In the genomic region with DNA sequence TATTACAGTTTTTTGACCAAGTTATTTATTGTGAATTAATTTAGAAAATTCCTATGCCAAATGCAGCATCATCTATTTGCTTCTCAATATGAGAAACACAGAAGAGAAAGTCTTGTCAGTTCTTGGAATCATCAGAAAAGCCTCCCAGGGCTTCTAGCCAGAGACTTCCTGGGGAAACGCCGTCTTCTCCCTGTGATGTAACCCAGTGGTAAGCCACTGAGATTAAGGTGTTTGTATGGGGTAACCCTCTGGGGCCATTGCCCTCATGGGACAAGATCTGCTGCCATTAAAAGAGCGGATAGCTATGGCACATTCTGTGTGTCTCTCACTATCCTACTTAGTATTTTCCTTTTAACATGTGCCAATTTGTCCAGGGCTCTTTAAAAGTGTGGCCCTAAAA, we compare ENCODE assay signal across 11 cellular contexts.
"Had no signal": no experiment of that assay in that cellular context is flagged by ENCODE, and none has a peak within 500 bp of the region (broad histone marks: within the 10 kb centered on the region; RNA-seq: fewer than 3 reads in every experiment).

No MANE protein-coding gene starts in this region.

- DNase-seq: activated CD4-positive, alpha-beta T cell treated with anti-CD3 and anti-CD28 coated beads, Interleukin-2, amount 10 ng/mL, durations not matched to agents 7 days and 5 days; activated effector memory CD4-positive, alpha-beta T cell treated with anti-CD3 and anti-CD28 coated beads, Interleukin-2, amount 50 U/mL, for 16 hours; activated T-cell treated with anti-CD3 and anti-CD28 coated beads, Interleukin-2, amount 50 U/mL, for 4 hours; amygdala; endodermal cell; naive thymus-derived CD4-positive, alpha-beta T cell; posterior cingulate gyrus; small intestine; T1000 had no signal

- ATAC-seq: activated naive CD4-positive, alpha-beta T cell treated with anti-CD3 and anti-CD28 coated beads, Interleukin-2, amount 50 U/mL, for 72 hours; activated T-cell treated with anti-CD3 and anti-CD28 coated beads, Interleukin-2, amount 50 U/mL, for 4 hours; naive thymus-derived CD4-positive, alpha-beta T cell had no signal

- H3K27ac ChIP-seq: tibial nerve had no signal
